8 cellular contexts compared by ENCODE assay signal in genomic region chr13:77338961-77339401, GRCh38. TPM values are rescaled to one million over a fixed set of nuclear protein-coding genes. Genes with fewer than 3 reads are reported as not detected.
A peak's percentile ranks its signal among the peaks of the same experiment; 100 is the strongest.
DNase-seq lines count a peak whose midpoint lies in the region; ATAC-seq lines count a peak whose summit lies in the region.

No MANE protein-coding gene starts in this region.

- H4K20me1 ChIP-seq in GM23248 (ENCODE audit: insufficient read depth): no peaks in the 10 kb centered on the region

- no peaks in the 10 kb centered on the region for H3K9me2 ChIP-seq in GM23248 (ENCODE audit: insufficient read depth)

- in situ Hi-C loops in GM23248 (cut with MboI): no loop called here

- ATAC-seq in GM19324 (IDR thresholded peaks at IDR 0.05; ENCODE audit: low FRiP score, unreplicated experiment) (peak; percentile 62), HG03097 (IDR thresholded peaks at IDR 0.05; ENCODE audit: low FRiP score, unreplicated experiment) (peak; percentile 62)

- no peak overlapping the region for H2AFZ ChIP-seq in GM23248

- 74 to 76% methylated on average over 6 of the region's 6 CpGs for WGBS in GM23248 (ENCODE audit: low coverage in 1 of 2, low lambda C conversion rate in 2 of 2, missing lambda C conversion rate in 2 of 2), 2 experiments

- no peaks in the 10 kb centered on the region for H3K9me3 ChIP-seq in GM23248 (ENCODE audit: low read depth)

- H3K9ac ChIP-seq in GM23248: no peak overlapping the region

- no peaks in the 10 kb centered on the region for H3K4me1 ChIP-seq in GM23248 (ENCODE audit: insufficient read depth)

- H3K79me2 ChIP-seq in GM23248 (ENCODE audit: insufficient read depth): no peaks in the 10 kb centered on the region

- H3K36me3 ChIP-seq in GM23248 (ENCODE audit: low read depth): no peaks in the 10 kb centered on the region

- H3K27ac ChIP-seq in GM23248: no peak overlapping the region

- H3K4me2 ChIP-seq in GM23248 (ENCODE audit: unreplicated experiment): no peak overlapping the region

- no peak overlapping the region for H3K4me3 ChIP-seq in GM23248

- H3K27me3 ChIP-seq in GM23248 (replicated peaks; ENCODE audit: insufficient read depth): no peaks in the 10 kb centered on the region

- H3F3A ChIP-seq in GM23248 (ENCODE audit: insufficient read depth): no peaks in the 10 kb centered on the region

- DNase-seq in Ammon's horn (ENCODE audit: low spot score) (peak; percentile 40), SKM-1 (lab: John Stamatoyannopoulos, UW; ENCODE audit: unreplicated experiment) (peak; percentile 7), GM23248 (no peak), NCI-H510A (lab: John Stamatoyannopoulos, UW) (no peak), NK-92 (lab: John Stamatoyannopoulos, UW; ENCODE audit: unreplicated experiment) (no peak), NCI-H1105 (lab: John Stamatoyannopoulos, UW) (no peak)

RNA-seq across cellular contexts. Expression of gene MYCBP2, which starts 12.1 kb away (rescaled TPM):
- total RNA-seq in GM23248 (2014; rRNA removed; shearing (Covaris generic)): 61.8 and 63.0 TPM in 2 replicates
- polyA plus RNA-seq in GM23248 (2016; fragmentation: Nextera tagmentation; extraction: Ambion mirVana): 27.4 and 28.9 TPM in 2 replicates

Comparison
In these comparisons a context has a peak if more than half of its experiments do, and no peak if none do; other contexts are left out.
1. DNase-seq: peak in Ammon's horn (single experiment) and SKM-1 (single experiment); none in GM23248 (single experiment), NCI-H510A (single experiment), NK-92 (single experiment) and NCI-H1105 (single experiment).